Comparison of ENCODE assay signal across 11 cellular contexts in genomic region chr1:233607252-233608119, GRCh38.
DNase-seq lines count a peak whose midpoint lies in the region; ATAC-seq and TF ChIP-seq lines count a peak whose summit lies in the region.
"Had no signal": no experiment of that assay in that cellular context is flagged by ENCODE, and none has a peak within 500 bp of the region (broad histone marks: within the 10 kb centered on the region; RNA-seq: fewer than 3 reads in every experiment).

No MANE protein-coding gene starts in this region.

- H4K20me1 ChIP-seq in OCI-LY3 (ENCODE audit: insufficient read depth, low read length), result no peaks in the 10 kb centered on the region

- H3K27ac Mint-ChIP-seq in stimulated activated effector memory CD8-positive, alpha-beta T cell treated with anti-CD3 and anti-CD28 coated beads, Interleukin-12 subunit alpha, Interleukin-12 subunit beta, amount 100 ng/mL, for 72 hours, result no peak overlapping the region
- H3K27ac Mint-ChIP-seq: T-helper 17 cell had no signal

- no peak for DNase-seq in stimulated activated effector memory CD8-positive, alpha-beta T cell treated with anti-CD3 and anti-CD28 coated beads, Interleukin-12 subunit alpha, Interleukin-12 subunit beta, amount 100 ng/mL, for 72 hours (ENCODE audit: low spot score in 2 of 2)
- no peak for DNase-seq in activated CD4-positive, alpha-beta T cell treated with anti-CD3 and anti-CD28 coated beads for 1 hour
- DNase-seq: MV-4-11, T-helper 17 cell had no signal

- H2AFZ ChIP-seq in OCI-LY3 (ENCODE audit: low read depth, low read length), result no peak overlapping the region

- H3K9ac ChIP-seq in OCI-LY3 (ENCODE audit: low read length), result no peak overlapping the region

- H3K27me3 ChIP-seq in OCI-LY3 (ENCODE audit: low read depth, low read length), result no peaks in the 10 kb centered on the region
- H3K27me3 ChIP-seq: ascending aorta had no signal

- H3K4me2 ChIP-seq in OCI-LY3 (ENCODE audit: low read length), result peak overlapping the region; percentile 10; the same call in 1 of the 2 replicates

- no peak for TF ChIP-seq CTCF in OCI-LY3 (IDR thresholded peaks at IDR 0.05; ENCODE audit: low read depth, low read length)

- H3K9me3 ChIP-seq in OCI-LY3 (ENCODE audit: insufficient read depth, low read length), result no peaks in the 10 kb centered on the region
- H3K9me3 ChIP-seq: ascending aorta had no signal

- no peaks in the 10 kb centered on the region for H3K79me2 ChIP-seq in OCI-LY3 (ENCODE audit: low read length)

- peak; percentile 82 for ATAC-seq in GM19035 (IDR thresholded peaks at IDR 0.05; ENCODE audit: unreplicated experiment)
- peak; percentile 66 for ATAC-seq in HG02678 (IDR thresholded peaks at IDR 0.05; ENCODE audit: unreplicated experiment)
- peak; percentile 8 for ATAC-seq in stimulated activated effector memory CD8-positive, alpha-beta T cell treated with anti-CD3 and anti-CD28 coated beads, Interleukin-12 subunit alpha, Interleukin-12 subunit beta, amount 100 ng/mL, for 72 hours
- no peak for ATAC-seq in HG02973 (IDR thresholded peaks at IDR 0.05; ENCODE audit: unreplicated experiment)
- ATAC-seq in HG02981 (IDR thresholded peaks at IDR 0.05; ENCODE audit: unreplicated experiment), result no peak
- ATAC-seq: T-helper 17 cell had no signal

- peaks cover 15% of the 10 kb centered on the region for H3K4me1 ChIP-seq in OCI-LY3 (ENCODE audit: low read length)
- H3K4me1 ChIP-seq: ascending aorta had no signal

- H3K4me3 Mint-ChIP-seq in stimulated activated effector memory CD8-positive, alpha-beta T cell treated with anti-CD3 and anti-CD28 coated beads, Interleukin-12 subunit alpha, Interleukin-12 subunit beta, amount 100 ng/mL, for 72 hours, result no peak overlapping the region
- H3K4me3 Mint-ChIP-seq: T-helper 17 cell had no signal

- H3K9me3 Mint-ChIP-seq in stimulated activated effector memory CD8-positive, alpha-beta T cell treated with anti-CD3 and anti-CD28 coated beads, Interleukin-12 subunit alpha, Interleukin-12 subunit beta, amount 100 ng/mL, for 72 hours, result no peaks in the 10 kb centered on the region

- H3K4me1 Mint-ChIP-seq in stimulated activated effector memory CD8-positive, alpha-beta T cell treated with anti-CD3 and anti-CD28 coated beads, Interleukin-12 subunit alpha, Interleukin-12 subunit beta, amount 100 ng/mL, for 72 hours, result no peaks in the 10 kb centered on the region
- H3K4me1 Mint-ChIP-seq: T-helper 17 cell had no signal

- no peaks in the 10 kb centered on the region for H3K36me3 Mint-ChIP-seq in stimulated activated effector memory CD8-positive, alpha-beta T cell treated with anti-CD3 and anti-CD28 coated beads, Interleukin-12 subunit alpha, Interleukin-12 subunit beta, amount 100 ng/mL, for 72 hours

- H3K36me3 ChIP-seq in OCI-LY3 (replicated peaks; ENCODE audit: low read depth, low read length), result no peaks in the 10 kb centered on the region
- H3K36me3 ChIP-seq: ascending aorta had no signal

- no peak overlapping the region for H3K27ac ChIP-seq in OCI-LY3 (ENCODE audit: low read length)
- H3K27ac ChIP-seq: ascending aorta, skin epidermis had no signal

- no peak overlapping the region for H3K4me3 ChIP-seq in OCI-LY3 (ENCODE audit: low read length)
- H3K4me3 ChIP-seq: ascending aorta, skin epidermis had no signal

Comparison
In these comparisons a context has a peak if more than half of its experiments do, and no peak if none do; other contexts are left out.
1. ATAC-seq: peak in GM19035 (single experiment), HG02678 (single experiment) and stimulated activated effector memory CD8-positive, alpha-beta T cell treated with anti-CD3 and anti-CD28 coated beads, Interleukin-12 subunit alpha, Interleukin-12 subunit beta, amount 100 ng/mL, for 72 hours (single experiment); none in HG02973 (single experiment) and HG02981 (single experiment).